ENCODE assay signal across 34 cellular contexts in genomic region chr5:157456301-157456700, GRCh38. TPM values are rescaled to one million over a fixed set of nuclear protein-coding genes. Genes with fewer than 3 reads are reported as not detected.
A peak's percentile ranks its signal among the peaks of the same experiment; 100 is the strongest.
DNase-seq lines count a peak whose midpoint lies in the region; ATAC-seq, FAIRE-seq and TF ChIP-seq lines count a peak whose summit lies in the region.
"Had no signal": no experiment of that assay in that cellular context is flagged by ENCODE, and none has a peak within 500 bp of the region (broad histone marks: within the 10 kb centered on the region; RNA-seq: fewer than 3 reads in every experiment).

No MANE protein-coding gene starts in this region.

- no peak overlapping the region for H3K4ac ChIP-seq in H9 (ENCODE audit: low read depth, low read length)

- WGBS in H9 (ENCODE audit: extremely low coverage, insufficient read length, low lambda C conversion rate), result no CpG with 5 or more reads among the region's 5 CpGs
- WGBS in ovary, 3 donors, result 69 to 87% (median 82%) methylated on average over 5 of the region's 5 CpGs

- no peak overlapping the region for H2BK20ac ChIP-seq in H9 (ENCODE audit: low read depth, low read length, poor library complexity, severe bottlenecking)

- no peak overlapping the region for H4K5ac ChIP-seq in H9 (ENCODE audit: insufficient read length, low read depth, low read length)

- no peak overlapping the region for H3K23ac ChIP-seq in H9 (ENCODE audit: insufficient read length, low read depth, low read length)

- H3K4me3 ChIP-seq in astrocyte (ENCODE audit: insufficient read depth, low read depth, low read length), result no peak overlapping the region
- no peak overlapping the region for H3K4me3 ChIP-seq in ovary
- H3K4me3 ChIP-seq: GM23248, heart left ventricle, right atrium auricular region, SK-N-MC, smooth muscle cell, stomach, transverse colon had no signal

- H2BK15ac ChIP-seq in H9 (ENCODE audit: low read depth, low read length), result no peak overlapping the region

- peaks cover 3% of the 10 kb centered on the region for H3K23me2 ChIP-seq in H9 (ENCODE audit: insufficient read length, low read depth, low read length, poor library complexity, severe bottlenecking)

- no peak for TF ChIP-seq POLR2A in ovary (IDR thresholded peaks at IDR 0.05)

- intact Hi-C loops in ovary (cut with DNase I), result no loop called here

- H3T11ph ChIP-seq in H9 (ENCODE audit: low read length), result no peak overlapping the region

- no peaks in the 10 kb centered on the region for H3K79me2 ChIP-seq in H9 (ENCODE audit: insufficient read depth, low read length)
- no peaks in the 10 kb centered on the region for H3K79me2 ChIP-seq in astrocyte (ENCODE audit: insufficient read depth, low read length)

- H3K4me1 Mint-ChIP-seq in H9 (peaks cover 15 to 26% of the 10 kb centered on the region in 2 experiments), astrocyte (ENCODE audit: low read depth, unreplicated experiment) (no peaks in the 10 kb centered on the region)

- H3K27ac ChIP-seq in H9 (ENCODE audit: insufficient read length, low read depth, low read length) (no peak overlapping the region), astrocyte (ENCODE audit: low read depth, low read length) (no peak overlapping the region), ovary (no peak overlapping the region)
- H3K27ac ChIP-seq: C4-2B, epithelial cell of prostate, GM23248, heart left ventricle, right atrium auricular region, RWPE1, SK-N-MC, stomach, transverse colon had no signal

- H4K8ac ChIP-seq in H9 (replicated peaks; ENCODE audit: insufficient read length, low read depth, low read length), result no peak overlapping the region

- no peaks in the 10 kb centered on the region for H3K9me3 Mint-ChIP-seq in H9
- H3K9me3 Mint-ChIP-seq in astrocyte (ENCODE audit: unreplicated experiment), result no peaks in the 10 kb centered on the region
- H3K9me3 Mint-ChIP-seq: brain had no signal

- peaks cover 10% of the 10 kb centered on the region for H3K27me3 ChIP-seq in H9 (ENCODE audit: insufficient read depth, low read length)
- no peaks in the 10 kb centered on the region for H3K27me3 ChIP-seq in astrocyte (ENCODE audit: insufficient read depth, low read length)
- H3K27me3 ChIP-seq in ovary, result no peaks in the 10 kb centered on the region
- H3K27me3 ChIP-seq: right atrium auricular region had no signal

- H3K9me3 ChIP-seq in H9 (ENCODE audit: control insufficient read depth, low read depth, low read length), result no peaks in the 10 kb centered on the region
- no peaks in the 10 kb centered on the region for H3K9me3 ChIP-seq in astrocyte (ENCODE audit: insufficient read depth, low read depth, low read length)
- no peaks in the 10 kb centered on the region for H3K9me3 ChIP-seq in ovary
- H3K9me3 ChIP-seq: heart left ventricle, right atrium auricular region, stomach, transverse colon had no signal

- peaks cover 32% of the 10 kb centered on the region for H3K27me3 Mint-ChIP-seq in H9 (ENCODE audit: low read depth)
- peaks cover 14% of the 10 kb centered on the region for H3K27me3 Mint-ChIP-seq in astrocyte (ENCODE audit: low read depth, unreplicated experiment)

- ATAC-seq in GM19455 (IDR thresholded peaks at IDR 0.05; ENCODE audit: unreplicated experiment), result no peak
- ATAC-seq: activated CD4-positive, CD25-positive, alpha-beta regulatory T cell treated with anti-CD3 and anti-CD28 coated beads, Interleukin-2, amount 50 U/mL, for 24 hours; activated CD8-positive, alpha-beta T cell treated with anti-CD3 and anti-CD28 coated beads, Interleukin-2, amount 10 ng/mL, durations not matched to agents 7 days and 5 days; heart left ventricle; left colon; T-helper 17 cell had no signal

- H3K4me3 Mint-ChIP-seq in H9 (no peak overlapping the region), astrocyte (ENCODE audit: unreplicated experiment) (no peak overlapping the region)
- H3K4me3 Mint-ChIP-seq: activated CD8-positive, alpha-beta T cell treated with anti-CD3 and anti-CD28 coated beads, Interleukin-2, amount 10 ng/mL, durations not matched to agents 7 days and 5 days; brain; T-helper 17 cell had no signal

- FAIRE-seq in astrocyte (lab: Jason Lieb, UNC), result no peak

- no peaks in the 10 kb centered on the region for H3K36me3 Mint-ChIP-seq in H9 (ENCODE audit: insufficient read depth in 1 of 3, low read depth in 3 of 3)
- H3K36me3 Mint-ChIP-seq in astrocyte (ENCODE audit: low read depth, unreplicated experiment), result peaks cover 2% of the 10 kb centered on the region
- H3K36me3 Mint-ChIP-seq: brain had no signal

- no peaks in the 10 kb centered on the region for H3K36me3 ChIP-seq in astrocyte (ENCODE audit: insufficient read depth, low read length)
- no peaks in the 10 kb centered on the region for H3K36me3 ChIP-seq in ovary
- H3K36me3 ChIP-seq: heart left ventricle, right atrium auricular region, stomach, transverse colon had no signal

- no peak overlapping the region for H4K91ac ChIP-seq in H9 (ENCODE audit: insufficient read length, low read depth, low read length)

- H3K9ac ChIP-seq in H9 (ENCODE audit: extremely low read depth, insufficient read length, low read length) (no peak overlapping the region), astrocyte (ENCODE audit: low read length) (no peak overlapping the region)
- H3K9ac ChIP-seq: GM23248 had no signal

- H3K4me2 ChIP-seq in H9 (ENCODE audit: insufficient read depth, insufficient read length, low read length) (no peak overlapping the region), astrocyte (ENCODE audit: low read length) (no peak overlapping the region)
- H3K4me2 ChIP-seq: smooth muscle cell had no signal

- no peak overlapping the region for H3K18ac ChIP-seq in H9 (ENCODE audit: insufficient read length, low read depth, low read length)

- no peaks in the 10 kb centered on the region; the same call in 1 of the 2 replicates for H3K4me1 ChIP-seq in H9 (ENCODE audit: insufficient read depth, low read length)
- peaks cover 5% of the 10 kb centered on the region for H3K4me1 ChIP-seq in astrocyte (ENCODE audit: insufficient read depth, low read length)
- H3K4me1 ChIP-seq in ovary (ENCODE audit: insufficient read depth), result peaks cover 3% of the 10 kb centered on the region

- no peaks in the 10 kb centered on the region for H3K79me1 ChIP-seq in H9 (ENCODE audit: insufficient read depth, low read depth, low read length, poor library complexity, severe bottlenecking)

- H2AFZ ChIP-seq in H9 (ENCODE audit: low read length) (no peak overlapping the region), astrocyte (ENCODE audit: low read depth, low read length) (no peak overlapping the region)
- H2AFZ ChIP-seq: GM23248 had no signal

- no peak overlapping the region for H3K56ac ChIP-seq in H9 (ENCODE audit: insufficient read length, low read depth, low read length)

- no peak overlapping the region for H2BK120ac ChIP-seq in H9 (ENCODE audit: low read depth, low read length, poor library complexity, severe bottlenecking)

- H2AK5ac ChIP-seq in H9 (ENCODE audit: insufficient read length, low read length), result no peak overlapping the region

- TF ChIP-seq EP300 in ovary (IDR thresholded peaks at IDR 0.05), result no peak

- no peak overlapping the region for H2BK12ac ChIP-seq in H9 (ENCODE audit: insufficient read length, low read depth, low read length)

- no peak for TF ChIP-seq CTCF in H9 (conservative IDR thresholded peaks at IDR 0.05)
- TF ChIP-seq CTCF in astrocyte (IDR thresholded peaks at IDR 0.05; ENCODE audit: insufficient read depth, low read depth, low read length), result no peak
- TF ChIP-seq CTCF in ovary (IDR thresholded peaks at IDR 0.05), result no peak

- no peak overlapping the region for H2BK5ac ChIP-seq in H9 (ENCODE audit: insufficient read length, low read length)

- H4K20me1 ChIP-seq in H9 (ENCODE audit: control insufficient read depth, insufficient read depth, insufficient read length), result no peaks in the 10 kb centered on the region
- no peaks in the 10 kb centered on the region for H4K20me1 ChIP-seq in astrocyte (ENCODE audit: insufficient read depth, low read length)

- H3K14ac ChIP-seq in H9 (ENCODE audit: insufficient read depth, low read length), result no peak overlapping the region

- H3K27ac Mint-ChIP-seq in H9 (no peak overlapping the region), astrocyte (ENCODE audit: unreplicated experiment) (peak overlapping the region; percentile 24)
- H3K27ac Mint-ChIP-seq: activated CD8-positive, alpha-beta T cell treated with anti-CD3 and anti-CD28 coated beads, Interleukin-2, amount 10 ng/mL, durations not matched to agents 7 days and 5 days; T-helper 17 cell had no signal

- DNase-seq in H9 (peak; percentile 20), astrocyte (ENCODE audit: low read depth) (no peak), inferior parietal cortex (ENCODE audit: extremely low spot score) (peak; percentile 83), pons (ENCODE audit: low spot score) (peak; percentile 99), ovary (no peak), HPDE6-E6E7 (ENCODE audit: extremely low spot score) (no peak), dermis blood vessel endothelial cell (no peak)
- DNase-seq: activated CD8-positive, alpha-beta T cell treated with anti-CD3 and anti-CD28 coated beads, Interleukin-2, amount 10 ng/mL, durations not matched to agents 7 days and 5 days; activated gamma-delta T cell treated with Interleukin-2 at 50 U/mL for 16 hours; Calu3; effector CD8-positive, alpha-beta T cell; GM23248; heart left ventricle; left colon; mesenchymal stem cell; NCI-H1092; NCI-H1694 treated with DMSO at 0.1 percent for 48 hours; NCI-H2171; NCI-H510A; stimulated activated CD4-positive, alpha-beta T cell treated with anti-CD3 and anti-CD28 coated beads, Interleukin-2, amount 100 ng/mL, for 24 hours; stomach; T-helper 17 cell; transverse colon had no signal

RNA-seq across cellular contexts. Expression of gene NIPAL4, which starts 3.7 kb away (rescaled TPM):
- total RNA-seq in H9 (2021), result not detected in 2 replicates
- total RNA-seq in astrocyte, result 7.1 and 10.8 TPM in 2 replicates
- under 1 TPM in 1 of 7 donors, not detected in 6; 0.80 TPM for total RNA-seq in ovary
- not detected for polyA plus RNA-seq in ovary
- not detected in 2 replicates for total RNA-seq in dermis blood vessel endothelial cell
- total RNA-seq: activated CD8-positive, alpha-beta T cell treated with anti-CD3 and anti-CD28 coated beads, Interleukin-2, amount 10 ng/mL, durations not matched to agents 7 days and 5 days; cerebellum; GM23248; myocyte had no signal
- polyA plus RNA-seq: GM23248 had no signal

Comparison
In these comparisons a context has a peak if more than half of its experiments do, and no peak if none do; other contexts are left out.
1. DNase-seq: peak in H9 (single experiment), inferior parietal cortex (single experiment) and pons (single experiment); none in astrocyte (single experiment), ovary (0 of 5), HPDE6-E6E7 (single experiment) and dermis blood vessel endothelial cell (single experiment).